ENCODE assay signal across 1 cellular context in genomic region chr6:132392792-132393191, GRCh38.
TF ChIP-seq lines count a peak whose summit lies in the region.

No MANE protein-coding gene starts in this region.

TF ChIP-seq in WTC11, 78 proteins besides CTCF, POLR2A, EP300 and RAD21 (continued from another document):
- TF ChIP-seq PRDM15 (CRISPR knock-in tag; IDR thresholded peaks at IDR 0.05) (no peak), GRHL2 (CRISPR knock-in tag; IDR thresholded peaks at IDR 0.05; ENCODE audit: insufficient replicate concordance, severe bottlenecking) (no peak), ZNF263 (CRISPR knock-in tag; IDR thresholded peaks at IDR 0.05; ENCODE audit: low read depth) (no peak), ZNF219 (CRISPR knock-in tag; IDR thresholded peaks at IDR 0.05; ENCODE audit: borderline replicate concordance) (no peak), ZBTB21 (CRISPR knock-in tag; IDR thresholded peaks at IDR 0.05; ENCODE audit: borderline replicate concordance) (no peak)
- TF ChIP-seq, protein P1, sequence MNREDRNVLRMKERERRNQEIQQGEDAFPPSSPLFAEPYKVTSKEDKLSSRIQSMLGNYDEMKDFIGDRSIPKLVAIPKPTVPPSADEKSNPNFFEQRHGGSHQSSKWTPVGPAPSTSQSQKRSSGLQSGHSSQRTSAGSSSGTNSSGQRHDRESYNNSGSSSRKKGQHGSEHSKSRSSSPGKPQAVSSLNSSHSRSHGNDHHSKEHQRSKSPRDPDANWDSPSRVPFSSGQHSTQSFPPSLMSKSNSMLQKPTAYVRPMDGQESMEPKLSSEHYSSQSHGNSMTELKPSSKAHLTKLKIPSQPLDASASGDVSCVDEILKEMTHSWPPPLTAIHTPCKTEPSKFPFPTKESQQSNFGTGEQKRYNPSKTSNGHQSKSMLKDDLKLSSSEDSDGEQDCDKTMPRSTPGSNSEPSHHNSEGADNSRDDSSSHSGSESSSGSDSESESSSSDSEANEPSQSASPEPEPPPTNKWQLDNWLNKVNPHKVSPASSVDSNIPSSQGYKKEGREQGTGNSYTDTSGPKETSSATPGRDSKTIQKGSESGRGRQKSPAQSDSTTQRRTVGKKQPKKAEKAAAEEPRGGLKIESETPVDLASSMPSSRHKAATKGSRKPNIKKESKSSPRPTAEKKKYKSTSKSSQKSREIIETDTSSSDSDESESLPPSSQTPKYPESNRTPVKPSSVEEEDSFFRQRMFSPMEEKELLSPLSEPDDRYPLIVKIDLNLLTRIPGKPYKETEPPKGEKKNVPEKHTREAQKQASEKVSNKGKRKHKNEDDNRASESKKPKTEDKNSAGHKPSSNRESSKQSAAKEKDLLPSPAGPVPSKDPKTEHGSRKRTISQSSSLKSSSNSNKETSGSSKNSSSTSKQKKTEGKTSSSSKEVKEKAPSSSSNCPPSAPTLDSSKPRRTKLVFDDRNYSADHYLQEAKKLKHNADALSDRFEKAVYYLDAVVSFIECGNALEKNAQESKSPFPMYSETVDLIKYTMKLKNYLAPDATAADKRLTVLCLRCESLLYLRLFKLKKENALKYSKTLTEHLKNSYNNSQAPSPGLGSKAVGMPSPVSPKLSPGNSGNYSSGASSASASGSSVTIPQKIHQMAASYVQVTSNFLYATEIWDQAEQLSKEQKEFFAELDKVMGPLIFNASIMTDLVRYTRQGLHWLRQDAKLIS (CRISPR knock-in tag; IDR thresholded peaks at IDR 0.05; ENCODE audit: borderline replicate concordance): no peak
- TF ChIP-seq, protein P2, sequence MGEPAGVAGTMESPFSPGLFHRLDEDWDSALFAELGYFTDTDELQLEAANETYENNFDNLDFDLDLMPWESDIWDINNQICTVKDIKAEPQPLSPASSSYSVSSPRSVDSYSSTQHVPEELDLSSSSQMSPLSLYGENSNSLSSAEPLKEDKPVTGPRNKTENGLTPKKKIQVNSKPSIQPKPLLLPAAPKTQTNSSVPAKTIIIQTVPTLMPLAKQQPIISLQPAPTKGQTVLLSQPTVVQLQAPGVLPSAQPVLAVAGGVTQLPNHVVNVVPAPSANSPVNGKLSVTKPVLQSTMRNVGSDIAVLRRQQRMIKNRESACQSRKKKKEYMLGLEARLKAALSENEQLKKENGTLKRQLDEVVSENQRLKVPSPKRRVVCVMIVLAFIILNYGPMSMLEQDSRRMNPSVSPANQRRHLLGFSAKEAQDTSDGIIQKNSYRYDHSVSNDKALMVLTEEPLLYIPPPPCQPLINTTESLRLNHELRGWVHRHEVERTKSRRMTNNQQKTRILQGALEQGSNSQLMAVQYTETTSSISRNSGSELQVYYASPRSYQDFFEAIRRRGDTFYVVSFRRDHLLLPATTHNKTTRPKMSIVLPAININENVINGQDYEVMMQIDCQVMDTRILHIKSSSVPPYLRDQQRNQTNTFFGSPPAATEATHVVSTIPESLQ (CRISPR knock-in tag; IDR thresholded peaks at IDR 0.05): no peak
TF ChIP-seq in WTC11: peak in this region for 0.
